7 cellular contexts compared by ENCODE assay signal in the genomic region with DNA sequence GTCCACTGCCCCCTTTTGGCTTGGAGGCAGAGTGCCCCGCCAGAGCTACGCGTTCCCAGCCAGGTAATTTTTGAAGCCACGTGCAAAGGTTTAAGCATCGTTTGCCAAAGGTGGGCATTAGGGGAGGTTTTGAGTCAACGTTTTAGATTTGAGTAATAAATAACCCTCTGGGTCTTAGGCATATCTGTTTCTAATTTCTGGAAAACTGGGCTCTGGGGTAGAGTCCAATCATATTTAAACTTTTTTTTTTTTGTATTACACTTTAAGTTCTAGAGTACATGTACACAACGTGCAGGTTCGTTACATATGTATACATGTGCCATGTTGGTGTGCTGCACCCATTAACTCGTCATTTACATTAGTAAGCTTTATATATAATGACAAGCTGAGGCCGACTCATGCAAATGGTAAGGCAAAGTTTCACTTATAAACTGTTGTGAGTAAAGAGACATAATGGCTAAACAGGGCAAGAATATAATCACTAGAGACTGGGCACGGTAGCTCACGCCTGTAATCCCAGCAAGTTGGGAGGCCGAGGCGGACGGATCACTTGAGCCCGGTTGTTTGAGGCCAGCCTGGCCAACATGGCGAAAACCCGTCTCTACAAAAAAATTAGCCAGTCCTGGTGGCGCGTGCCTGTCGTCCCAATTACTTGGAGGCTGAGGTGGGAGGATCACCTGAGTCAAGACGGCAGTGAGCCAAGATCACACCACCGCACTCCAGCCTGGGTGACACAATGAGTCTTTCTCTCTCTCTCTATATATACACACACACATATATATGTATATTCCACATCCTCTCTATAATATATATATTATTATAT. TPM values are rescaled to one million over a fixed set of nuclear protein-coding genes. Genes with fewer than 3 reads are reported as not detected.
DNase-seq lines count a peak whose midpoint lies in the region; ATAC-seq and TF ChIP-seq lines count a peak whose summit lies in the region.

No MANE protein-coding gene starts in this region.

- H3F3A ChIP-seq in GM23338 (replicated peaks; ENCODE audit: low read depth), result no peaks in the 10 kb centered on the region

- H3K4me3 ChIP-seq in GM23338, result peak overlapping the region; percentile 98; the same call in 1 of the 2 replicates

- H3K27ac ChIP-seq in GM23338 (ENCODE audit: low read depth) (no peak overlapping the region), VCaP (peak overlapping the region; percentile 79)

- peaks cover 13% of the 10 kb centered on the region for H4K20me1 ChIP-seq in GM23338 (replicated peaks; ENCODE audit: insufficient read depth)

- peaks cover 2% of the 10 kb centered on the region; the same call in 2 of the 3 replicates for H3K4me1 Mint-ChIP-seq in GM23338
- no peaks in the 10 kb centered on the region for H3K4me1 Mint-ChIP-seq in glutamatergic neuron (ENCODE audit: low read depth, unreplicated experiment)
- peaks cover 11% of the 10 kb centered on the region for H3K4me1 Mint-ChIP-seq in stimulated activated effector memory CD8-positive, alpha-beta T cell treated with anti-CD3 and anti-CD28 coated beads, Interleukin-12 subunit alpha, Interleukin-12 subunit beta, amount 100 ng/mL, for 72 hours

- H2AFZ ChIP-seq in GM23338, result peak overlapping the region; percentile 2; the same call in 1 of the 2 replicates

- no peaks in the 10 kb centered on the region for H3K36me3 ChIP-seq in GM23338 (ENCODE audit: insufficient read depth)

- no peaks in the 10 kb centered on the region for H3K4me1 ChIP-seq in GM23338 (ENCODE audit: insufficient read depth)

- H3K4me2 ChIP-seq in GM23338, result no peak overlapping the region

- H3K27me3 ChIP-seq in GM23338 (ENCODE audit: insufficient read depth), result no peaks in the 10 kb centered on the region

- DNase-seq in GM23338 (ENCODE audit: low spot score) (no peak), glutamatergic neuron (no peak), HK-2 (ENCODE audit: unreplicated experiment) (no peak)
- DNase-seq in stimulated activated effector memory CD8-positive, alpha-beta T cell treated with anti-CD3 and anti-CD28 coated beads, Interleukin-12 subunit alpha, Interleukin-12 subunit beta, amount 100 ng/mL, for 72 hours (ENCODE audit: low spot score in 2 of 2), result no peak
- DNase-seq in stimulated activated CD4-positive, alpha-beta T cell treated with anti-CD3 and anti-CD28 coated beads, Interleukin-4, amount 100 ng/mL, for 4 hours, result no peak

- ATAC-seq in GM23338, result no peak
- ATAC-seq in stimulated activated effector memory CD8-positive, alpha-beta T cell treated with anti-CD3 and anti-CD28 coated beads, Interleukin-12 subunit alpha, Interleukin-12 subunit beta, amount 100 ng/mL, for 72 hours, result no peak
- no peak for ATAC-seq in HG02571 (IDR thresholded peaks at IDR 0.05; ENCODE audit: unreplicated experiment)

- H3K36me3 Mint-ChIP-seq in GM23338 (ENCODE audit: low read depth) (no peaks in the 10 kb centered on the region; the same call in 2 of the 3 replicates), glutamatergic neuron (ENCODE audit: unreplicated experiment) (no peaks in the 10 kb centered on the region)
- no peaks in the 10 kb centered on the region for H3K36me3 Mint-ChIP-seq in stimulated activated effector memory CD8-positive, alpha-beta T cell treated with anti-CD3 and anti-CD28 coated beads, Interleukin-12 subunit alpha, Interleukin-12 subunit beta, amount 100 ng/mL, for 72 hours

- H3K79me2 ChIP-seq in GM23338 (replicated peaks; ENCODE audit: insufficient read depth), result peaks cover 39% of the 10 kb centered on the region

- peak; percentile 80 to 86 for TF ChIP-seq CTCF in GM23338 (conservative IDR thresholded peaks at IDR 0.05; ENCODE audit: low read depth in 2 of 2)
- TF ChIP-seq CTCF in VCaP (conservative IDR thresholded peaks at IDR 0.05), result peak; percentile 97
- TF ChIP-seq CTCF in glutamatergic neuron (IDR thresholded peaks at IDR 0.05; ENCODE audit: partially characterized antibody, unreplicated experiment), result peak; percentile 62

- H3K9me2 ChIP-seq in GM23338 (ENCODE audit: insufficient read depth), result no peaks in the 10 kb centered on the region

- H3K27me3 Mint-ChIP-seq in GM23338 (ENCODE audit: insufficient read depth, low read depth, poor library complexity) (peaks cover 4% of the 10 kb centered on the region), glutamatergic neuron (ENCODE audit: unreplicated experiment) (peaks cover 5% of the 10 kb centered on the region)

- peak overlapping the region; percentile 90 for H3K4me3 Mint-ChIP-seq in GM23338
- peak overlapping the region; percentile 89 for H3K4me3 Mint-ChIP-seq in glutamatergic neuron (ENCODE audit: unreplicated experiment)
- peak overlapping the region; percentile 79 for H3K4me3 Mint-ChIP-seq in stimulated activated effector memory CD8-positive, alpha-beta T cell treated with anti-CD3 and anti-CD28 coated beads, Interleukin-12 subunit alpha, Interleukin-12 subunit beta, amount 100 ng/mL, for 72 hours

- H3K27ac Mint-ChIP-seq in GM23338, result peak overlapping the region; percentile 87
- H3K27ac Mint-ChIP-seq in glutamatergic neuron (ENCODE audit: unreplicated experiment), result peak overlapping the region; percentile 85
- H3K27ac Mint-ChIP-seq in stimulated activated effector memory CD8-positive, alpha-beta T cell treated with anti-CD3 and anti-CD28 coated beads, Interleukin-12 subunit alpha, Interleukin-12 subunit beta, amount 100 ng/mL, for 72 hours, result peak overlapping the region; percentile 86

- H3K9me3 Mint-ChIP-seq in GM23338, result no peaks in the 10 kb centered on the region
- peaks cover 6% of the 10 kb centered on the region for H3K9me3 Mint-ChIP-seq in glutamatergic neuron (ENCODE audit: unreplicated experiment)
- no peaks in the 10 kb centered on the region for H3K9me3 Mint-ChIP-seq in stimulated activated effector memory CD8-positive, alpha-beta T cell treated with anti-CD3 and anti-CD28 coated beads, Interleukin-12 subunit alpha, Interleukin-12 subunit beta, amount 100 ng/mL, for 72 hours

TF ChIP-seq in GM23338, 12 proteins besides CTCF, POLR2A, EP300 and RAD21:
- TF ChIP-seq NANOG (IDR thresholded peaks at IDR 0.05; ENCODE audit: borderline replicate concordance) (no peak), CREB1 (CRISPR knock-in tag; IDR thresholded peaks at IDR 0.05; ENCODE audit: low read depth) (no peak), JUNB (IDR thresholded peaks at IDR 0.05; ENCODE audit: unreplicated experiment) (no peak)
- TF ChIP-seq, protein P1, sequence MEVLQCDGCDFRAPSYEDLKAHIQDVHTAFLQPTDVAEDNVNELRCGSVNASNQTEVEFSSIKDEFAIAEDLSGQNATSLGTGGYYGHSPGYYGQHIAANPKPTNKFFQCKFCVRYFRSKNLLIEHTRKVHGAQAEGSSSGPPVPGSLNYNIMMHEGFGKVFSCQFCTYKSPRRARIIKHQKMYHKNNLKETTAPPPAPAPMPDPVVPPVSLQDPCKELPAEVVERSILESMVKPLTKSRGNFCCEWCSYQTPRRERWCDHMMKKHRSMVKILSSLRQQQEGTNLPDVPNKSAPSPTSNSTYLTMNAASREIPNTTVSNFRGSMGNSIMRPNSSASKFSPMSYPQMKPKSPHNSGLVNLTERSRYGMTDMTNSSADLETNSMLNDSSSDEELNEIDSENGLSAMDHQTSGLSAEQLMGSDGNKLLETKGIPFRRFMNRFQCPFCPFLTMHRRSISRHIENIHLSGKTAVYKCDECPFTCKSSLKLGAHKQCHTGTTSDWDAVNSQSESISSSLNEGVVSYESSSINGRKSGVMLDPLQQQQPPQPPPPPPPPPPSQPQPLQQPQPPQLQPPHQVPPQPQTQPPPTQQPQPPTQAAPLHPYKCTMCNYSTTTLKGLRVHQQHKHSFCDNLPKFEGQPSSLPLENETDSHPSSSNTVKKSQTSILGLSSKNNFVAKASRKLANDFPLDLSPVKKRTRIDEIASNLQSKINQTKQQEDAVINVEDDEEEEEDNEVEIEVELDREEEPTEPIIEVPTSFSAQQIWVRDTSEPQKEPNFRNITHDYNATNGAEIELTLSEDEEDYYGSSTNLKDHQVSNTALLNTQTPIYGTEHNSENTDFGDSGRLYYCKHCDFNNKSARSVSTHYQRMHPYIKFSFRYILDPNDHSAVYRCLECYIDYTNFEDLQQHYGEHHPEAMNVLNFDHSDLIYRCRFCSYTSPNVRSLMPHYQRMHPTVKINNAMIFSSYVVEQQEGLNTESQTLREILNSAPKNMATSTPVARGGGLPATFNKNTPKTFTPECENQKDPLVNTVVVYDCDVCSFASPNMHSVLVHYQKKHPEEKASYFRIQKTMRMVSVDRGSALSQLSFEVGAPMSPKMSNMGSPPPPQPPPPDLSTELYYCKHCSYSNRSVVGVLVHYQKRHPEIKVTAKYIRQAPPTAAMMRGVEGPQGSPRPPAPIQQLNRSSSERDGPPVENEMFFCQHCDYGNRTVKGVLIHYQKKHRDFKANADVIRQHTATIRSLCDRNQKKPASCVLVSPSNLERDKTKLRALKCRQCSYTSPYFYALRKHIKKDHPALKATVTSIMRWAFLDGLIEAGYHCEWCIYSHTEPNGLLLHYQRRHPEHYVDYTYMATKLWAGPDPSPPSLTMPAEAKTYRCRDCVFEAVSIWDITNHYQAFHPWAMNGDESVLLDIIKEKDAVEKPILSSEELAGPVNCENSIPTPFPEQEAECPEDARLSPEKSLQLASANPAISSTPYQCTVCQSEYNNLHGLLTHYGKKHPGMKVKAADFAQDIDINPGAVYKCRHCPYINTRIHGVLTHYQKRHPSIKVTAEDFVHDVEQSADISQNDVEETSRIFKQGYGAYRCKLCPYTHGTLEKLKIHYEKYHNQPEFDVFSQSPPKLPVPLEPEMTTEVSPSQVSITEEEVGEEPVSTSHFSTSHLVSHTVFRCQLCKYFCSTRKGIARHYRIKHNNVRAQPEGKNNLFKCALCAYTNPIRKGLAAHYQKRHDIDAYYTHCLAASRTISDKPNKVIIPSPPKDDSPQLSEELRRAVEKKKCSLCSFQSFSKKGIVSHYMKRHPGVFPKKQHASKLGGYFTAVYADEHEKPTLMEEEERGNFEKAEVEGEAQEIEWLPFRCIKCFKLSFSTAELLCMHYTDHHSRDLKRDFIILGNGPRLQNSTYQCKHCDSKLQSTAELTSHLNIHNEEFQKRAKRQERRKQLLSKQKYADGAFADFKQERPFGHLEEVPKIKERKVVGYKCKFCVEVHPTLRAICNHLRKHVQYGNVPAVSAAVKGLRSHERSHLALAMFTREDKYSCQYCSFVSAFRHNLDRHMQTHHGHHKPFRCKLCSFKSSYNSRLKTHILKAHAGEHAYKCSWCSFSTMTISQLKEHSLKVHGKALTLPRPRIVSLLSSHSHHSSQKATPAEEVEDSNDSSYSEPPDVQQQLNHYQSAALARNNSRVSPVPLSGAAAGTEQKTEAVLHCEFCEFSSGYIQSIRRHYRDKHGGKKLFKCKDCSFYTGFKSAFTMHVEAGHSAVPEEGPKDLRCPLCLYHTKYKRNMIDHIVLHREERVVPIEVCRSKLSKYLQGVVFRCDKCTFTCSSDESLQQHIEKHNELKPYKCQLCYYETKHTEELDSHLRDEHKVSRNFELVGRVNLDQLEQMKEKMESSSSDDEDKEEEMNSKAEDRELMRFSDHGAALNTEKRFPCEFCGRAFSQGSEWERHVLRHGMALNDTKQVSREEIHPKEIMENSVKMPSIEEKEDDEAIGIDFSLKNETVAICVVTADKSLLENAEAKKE (CRISPR knock-in tag; IDR thresholded peaks at IDR 0.05), result no peak
TF ChIP-seq in GM23338: peak in this region for 0.

RNA-seq across cellular contexts. Expression of a gene that starts 0.5 kb away (rescaled TPM):
- 31.5 and 41.1 TPM in 2 replicates for total RNA-seq in GM23338 (2014; rRNA removed; shearing (Covaris generic))
- 38.6 and 45.3 TPM in 2 replicates for polyA plus RNA-seq in GM23338 (2016; fragmentation: Nextera tagmentation; extraction: Ambion mirVana)
- 63.8 TPM for total RNA-seq in glutamatergic neuron (ENCODE audit: unreplicated experiment)
